12 cellular contexts compared by ENCODE assay signal in genomic region chr7:70355591-70356323, GRCh38.
A peak's percentile ranks its signal among the peaks of the same experiment; 100 is the strongest.
DNase-seq lines count a peak whose midpoint lies in the region; ATAC-seq and TF ChIP-seq lines count a peak whose summit lies in the region.
"Had no signal": no experiment of that assay in that cellular context is flagged by ENCODE, and none has a peak within 500 bp of the region (broad histone marks: within the 10 kb centered on the region; RNA-seq: fewer than 3 reads in every experiment).

No MANE protein-coding gene starts in this region.

- intact Hi-C loops in left colon (cut with DNase I, micrococcal nuclease) = no loop called here

- no peak for ATAC-seq in left colon

- H3K79me2 ChIP-seq in neural progenitor cell (ENCODE audit: low read depth) = no peaks in the 10 kb centered on the region
- H3K79me2 ChIP-seq: parathyroid adenoma had no signal

- peaks cover 29% of the 10 kb centered on the region for H4K20me1 ChIP-seq in neural progenitor cell (ENCODE audit: low read depth)

- H3K4me1 ChIP-seq in SJCRH30 (peaks cover 17% of the 10 kb centered on the region), neural progenitor cell (peaks cover 45% of the 10 kb centered on the region)
- H3K4me1 ChIP-seq: parathyroid adenoma had no signal

- H3K9me3 ChIP-seq in SJCRH30 (replicated peaks) (no peaks in the 10 kb centered on the region), neural progenitor cell (ENCODE audit: low read depth) (no peaks in the 10 kb centered on the region)
- H3K9me3 ChIP-seq: thoracic aorta had no signal

- H3K9me3 Mint-ChIP-seq in neural progenitor cell = no peaks in the 10 kb centered on the region

- H3K27me3 ChIP-seq in SJCRH30 (no peaks in the 10 kb centered on the region), neural progenitor cell (peaks cover 18% of the 10 kb centered on the region)

- H3K27ac ChIP-seq in SJCRH30 (peak overlapping the region; percentile 45), neural progenitor cell (no peak overlapping the region)
- H3K27ac ChIP-seq: parathyroid adenoma, thoracic aorta had no signal

- TF ChIP-seq CTCF in neural progenitor cell (IDR thresholded peaks at IDR 0.05) (no peak), GM13977 (IDR thresholded peaks at IDR 0.05; ENCODE audit: extremely low read depth, insufficient read depth, missing control alignments) (no peak)

- H3K27ac Mint-ChIP-seq in neural progenitor cell = no peak overlapping the region

- H3K36me3 Mint-ChIP-seq in neural progenitor cell = peaks cover 6% of the 10 kb centered on the region

- peaks cover 46% of the 10 kb centered on the region for H3F3A ChIP-seq in neural progenitor cell (ENCODE audit: low read depth)

- in situ Hi-C loops in GM13977 (cut with MboI; ENCODE audit: low pct_unique_long_range_greater_than_20kb, low sequenced_read_pairs, unreplicated experiment) = no loop called here

- peaks cover 32% of the 10 kb centered on the region for H3K4me1 Mint-ChIP-seq in neural progenitor cell

- H3K4me3 ChIP-seq in SJCRH30 = peak overlapping the region; percentile 35
- H3K4me3 ChIP-seq in neural progenitor cell = no peak overlapping the region
- H3K4me3 ChIP-seq: thoracic aorta had no signal

- DNase-seq in NCI-H1105 (lab: John Stamatoyannopoulos, UW) = peak; percentile 30
- DNase-seq in NCI-H1105 treated with DMSO at 0.1 percent for 48 hours (lab: John Stamatoyannopoulos, UW) = no peak
- DNase-seq in NCI-H1694 treated with DMSO at 0.1 percent for 48 hours (lab: John Stamatoyannopoulos, UW) = peak; percentile 94
- peak; percentile 71 to 84 for DNase-seq in SJCRH30
- DNase-seq in neural progenitor cell (ENCODE audit: low spot score) = peak; percentile 69
- no peak for DNase-seq in left colon
- DNase-seq in GM13977 (ENCODE audit: low spot score) = no peak
- DNase-seq in DMS153 (lab: John Stamatoyannopoulos, UW) = no peak
- DNase-seq: 8988T; stimulated activated CD4-positive, alpha-beta T cell treated with anti-CD3 and anti-CD28 coated beads, Interleukin-12 subunit alpha, Interleukin-12 subunit beta, amount 100 ng/mL, for 4 hours had no signal

- H3K4me3 Mint-ChIP-seq in neural progenitor cell = no peak overlapping the region

- H3K36me3 ChIP-seq in SJCRH30 = no peaks in the 10 kb centered on the region
- H3K36me3 ChIP-seq in neural progenitor cell = no peaks in the 10 kb centered on the region
- H3K36me3 ChIP-seq: thoracic aorta had no signal

- H3K9ac ChIP-seq in neural progenitor cell = no peak overlapping the region
- H3K9ac ChIP-seq: parathyroid adenoma had no signal

- peak overlapping the region; percentile 62 for H3K4me2 ChIP-seq in neural progenitor cell

- peaks cover 4% of the 10 kb centered on the region for H3K27me3 Mint-ChIP-seq in neural progenitor cell (ENCODE audit: insufficient read depth, low read depth)

- H2AFZ ChIP-seq in neural progenitor cell (replicated peaks) = no peak overlapping the region
- H2AFZ ChIP-seq: parathyroid adenoma had no signal

Comparison
In these comparisons a context has a peak if more than half of its experiments do, and no peak if none do; other contexts are left out.
1. DNase-seq: peak in NCI-H1105 (single experiment), NCI-H1694 treated with DMSO at 0.1 percent for 48 hours (single experiment), SJCRH30 (2 of 2) and neural progenitor cell (single experiment); none in NCI-H1105 treated with DMSO at 0.1 percent for 48 hours (single experiment), left colon (0 of 2), GM13977 (single experiment) and DMS153 (single experiment).